28 cellular contexts compared by ENCODE assay signal in the genomic region with DNA sequence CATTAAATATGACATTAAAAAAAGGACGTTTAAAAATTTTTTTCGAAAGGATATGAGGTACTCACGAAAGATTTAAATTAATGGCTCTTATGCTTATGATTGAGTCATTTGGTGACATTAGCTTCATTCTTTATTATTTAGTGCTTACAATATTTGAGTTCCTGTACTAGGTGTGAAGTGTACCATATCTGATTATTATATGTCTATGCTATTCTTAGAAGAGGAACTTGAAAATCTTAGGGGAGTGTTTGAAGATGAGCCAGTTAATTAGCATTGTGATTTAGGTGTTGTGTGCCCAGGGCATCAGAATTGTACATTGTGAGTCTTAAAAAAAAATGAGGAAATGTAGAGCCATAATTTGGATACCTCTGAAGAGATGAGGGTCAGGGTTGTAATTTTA.
"Had no signal": no experiment of that assay in that cellular context is flagged by ENCODE, and none has a peak within 500 bp of the region (broad histone marks: within the 10 kb centered on the region; RNA-seq: fewer than 3 reads in every experiment).

No MANE protein-coding gene starts in this region.

- H3K4me3 Mint-ChIP-seq: endodermal cell; naive thymus-derived CD8-positive, alpha-beta T cell; nephron progenitor cell; stimulated activated naive CD8-positive, alpha-beta T cell treated with anti-CD3 and anti-CD28 coated beads, Interleukin-15, Interleukin-2, amounts not matched to agents 100 ng/mL and 50 ng/mL, for 24 hours had no signal

- DNase-seq: dorsolateral prefrontal cortex; effector CD4-positive, alpha-beta T cell; endodermal cell; foreskin fibroblast; gastrocnemius medialis; heart left ventricle; hippocampal formation; left cardiac atrium; left lung; mesendoderm; midbrain; naive thymus-derived CD8-positive, alpha-beta T cell; nephron progenitor cell; nucleus accumbens; stimulated activated CD4-positive, alpha-beta T cell treated with anti-CD3 and anti-CD28 coated beads, Interleukin-12 subunit alpha, Interleukin-12 subunit beta, amount 100 ng/mL, for 4 hours; stimulated activated CD4-positive, alpha-beta T cell treated with anti-CD3 and anti-CD28 coated beads, Interleukin-1b, Interleukin-23, amount 100 ng/mL, for 48 hours; stimulated activated CD4-positive, alpha-beta T cell treated with anti-CD3 and anti-CD28 coated beads, Interleukin-4, amount 100 ng/mL, for 1 hour; stimulated activated CD8-positive, alpha-beta memory T cell treated with anti-CD3 and anti-CD28 coated beads, Interleukin-4, amount 100 ng/mL, for 48 hours; upper lobe of left lung had no signal

- H3K4me1 Mint-ChIP-seq: endodermal cell, nephron progenitor cell had no signal

- H3K27ac Mint-ChIP-seq: endodermal cell; naive thymus-derived CD8-positive, alpha-beta T cell; nephron progenitor cell; stimulated activated naive CD8-positive, alpha-beta T cell treated with anti-CD3 and anti-CD28 coated beads, Interleukin-15, Interleukin-2, amounts not matched to agents 100 ng/mL and 50 ng/mL, for 24 hours had no signal

- H3K27me3 Mint-ChIP-seq: naive thymus-derived CD8-positive, alpha-beta T cell; stimulated activated naive CD8-positive, alpha-beta T cell treated with anti-CD3 and anti-CD28 coated beads, Interleukin-15, Interleukin-2, amounts not matched to agents 100 ng/mL and 50 ng/mL, for 24 hours had no signal

- ATAC-seq: esophagus mucosa; gastrocnemius medialis; heart left ventricle; left cardiac atrium; left lung; naive thymus-derived CD8-positive, alpha-beta T cell; sciatic nerve had no signal

- H3K4me2 ChIP-seq: smooth muscle cell had no signal

- H3K9me3 ChIP-seq: gastrocnemius medialis, prostate gland had no signal

- H3K36me3 ChIP-seq: gastrocnemius medialis, heart left ventricle, prostate gland, right atrium auricular region, thoracic aorta, upper lobe of left lung had no signal

- H3K4me3 ChIP-seq: dorsolateral prefrontal cortex, gastrocnemius medialis, heart left ventricle, left lung, prostate gland, right atrium auricular region, smooth muscle cell, thoracic aorta, tibial nerve, upper lobe of left lung had no signal

- H3K4me1 ChIP-seq: gastrocnemius medialis, heart left ventricle, left lung, prostate gland, right atrium auricular region, tibial nerve, upper lobe of left lung had no signal

- H3K27ac ChIP-seq: epithelial cell of prostate, gastrocnemius medialis, heart left ventricle, left lung, prostate gland, right atrium auricular region, thoracic aorta, tibial nerve, upper lobe of left lung had no signal

- H3K27me3 ChIP-seq: dorsolateral prefrontal cortex, gastrocnemius medialis, heart left ventricle, left lung, right atrium auricular region, tibial nerve, upper lobe of left lung had no signal
